In genomic region chr4:71209161-71209560, GRCh38 we compare ENCODE assay signal across 15 cellular contexts.
DNase-seq lines count a peak whose midpoint lies in the region; ATAC-seq and TF ChIP-seq lines count a peak whose summit lies in the region.
"Had no signal": no experiment of that assay in that cellular context is flagged by ENCODE, and none has a peak within 500 bp of the region (broad histone marks: within the 10 kb centered on the region; RNA-seq: fewer than 3 reads in every experiment).

No MANE protein-coding gene starts in this region.

- no peak overlapping the region for H2BK20ac ChIP-seq in IMR-90 (ENCODE audit: low read depth, low read length)

- H3K4me2 ChIP-seq in IMR-90 (ENCODE audit: low read depth, low read length) (peak overlapping the region; percentile 3; the same call in 1 of the 2 replicates), mesendoderm (ENCODE audit: low read length) (no peak overlapping the region)

- H3K27me3 ChIP-seq in IMR-90 (ENCODE audit: control insufficient read depth, insufficient read depth, low read length) = no peaks in the 10 kb centered on the region
- H3K27me3 ChIP-seq in mesendoderm (ENCODE audit: insufficient read depth, low read length, poor library complexity) = no peaks in the 10 kb centered on the region

- H3K23ac ChIP-seq in IMR-90 (ENCODE audit: low read depth, low read length) (no peak overlapping the region), mesendoderm (ENCODE audit: low read length) (no peak overlapping the region)

- H3K4me1 ChIP-seq in IMR-90 (ENCODE audit: control insufficient read depth, insufficient read depth, low read length) = peaks cover 17% of the 10 kb centered on the region
- H3K4me1 ChIP-seq in mesendoderm (ENCODE audit: control insufficient read depth, low read depth, low read length) = no peaks in the 10 kb centered on the region
- H3K4me1 ChIP-seq in mucosa of descending colon (ENCODE audit: low read depth) = peaks cover 8% of the 10 kb centered on the region
- H3K4me1 ChIP-seq: Caco-2 had no signal

- H3K18ac ChIP-seq in IMR-90 (ENCODE audit: low read depth, low read length) (no peak overlapping the region), mesendoderm (ENCODE audit: low read length) (no peak overlapping the region)

- no peak overlapping the region for H2BK15ac ChIP-seq in IMR-90 (ENCODE audit: low read depth, low read length)
- no peak overlapping the region for H2BK15ac ChIP-seq in mesendoderm (replicated peaks; ENCODE audit: low read depth)

- H2AK5ac ChIP-seq in IMR-90 (ENCODE audit: low read depth, low read length) (no peak overlapping the region), mesendoderm (ENCODE audit: low read length) (no peak overlapping the region)

- DNase-seq in ACHN (peak; percentile 61), IMR-90 (peak; percentile 82), epithelial cell of esophagus (ENCODE audit: low read depth) (peak; percentile 7), mesendoderm (peak; percentile 15), mucosa of descending colon (no peak), ureter (ENCODE audit: low spot score) (no peak)
- DNase-seq: anterior cingulate cortex, Caco-2, KG1, NCI-H1417 treated with DMSO at 0.1 percent for 48 hours, NCI-H345, SHP77 treated with DMSO at 0.1 percent for 48 hours had no signal

- TF ChIP-seq POLR2A in IMR-90 (IDR thresholded peaks at IDR 0.05; ENCODE audit: low read depth, low read length) = no peak

- H3K79me1 ChIP-seq in IMR-90 (ENCODE audit: low read depth in 1 of 2, low read length in 2 of 2) (peaks cover 31 to 62% of the 10 kb centered on the region in 2 experiments), mesendoderm (ENCODE audit: low read length) (no peaks in the 10 kb centered on the region)

- ATAC-seq in IMR-90 (ENCODE audit: low read depth) (peak; percentile 72), mucosa of descending colon (no peak), GM18498 (IDR thresholded peaks at IDR 0.05; ENCODE audit: unreplicated experiment) (no peak), HG02938 (IDR thresholded peaks at IDR 0.05; ENCODE audit: unreplicated experiment) (no peak)
- ATAC-seq: activated CD4-positive, CD25-positive, alpha-beta regulatory T cell treated with anti-CD3 and anti-CD28 coated beads, Interleukin-2, amount 50 U/mL, for 24 hours had no signal

- TF ChIP-seq RAD21 in IMR-90 (IDR thresholded peaks at IDR 0.05; ENCODE audit: low read length) = no peak

- no peak overlapping the region for H4K5ac ChIP-seq in IMR-90 (ENCODE audit: low read depth, low read length)
- no peak overlapping the region for H4K5ac ChIP-seq in mesendoderm (ENCODE audit: low read length)

- H2AK9ac ChIP-seq in IMR-90 (replicated peaks; ENCODE audit: low read depth, low read length, poor library complexity) = no peak overlapping the region

- no peak overlapping the region for H2AFZ ChIP-seq in IMR-90 (replicated peaks; ENCODE audit: low read length, poor library complexity)

- no peak overlapping the region for H3K14ac ChIP-seq in IMR-90 (replicated peaks; ENCODE audit: low read depth, low read length)

- H3K56ac ChIP-seq in IMR-90 (ENCODE audit: extremely low read depth, insufficient read depth, low read length) = no peak overlapping the region
- H3K56ac ChIP-seq in mesendoderm (ENCODE audit: low read length) = no peak overlapping the region

- H2BK5ac ChIP-seq in IMR-90 (ENCODE audit: low read depth, low read length, poor library complexity, severe bottlenecking) (no peak overlapping the region), mesendoderm (ENCODE audit: low read length) (no peak overlapping the region)

- H4K8ac ChIP-seq in IMR-90 (ENCODE audit: low read depth in 2 of 2, low read length in 2 of 2) (no peak overlapping the region), mesendoderm (ENCODE audit: low read depth, low read length) (no peak overlapping the region)

- H3K9ac ChIP-seq in IMR-90 (ENCODE audit: low read depth, low read length) (no peak overlapping the region), mesendoderm (ENCODE audit: low read length) (no peak overlapping the region)

- H4K91ac ChIP-seq in IMR-90 (ENCODE audit: insufficient read depth, low read depth, low read length) = no peak overlapping the region

- H3K36me3 ChIP-seq in IMR-90 (ENCODE audit: control insufficient read depth, insufficient read depth, low read length) (peaks cover 5% of the 10 kb centered on the region), mesendoderm (ENCODE audit: control insufficient read depth, insufficient read depth, low read length) (no peaks in the 10 kb centered on the region), mucosa of descending colon (ENCODE audit: low read depth) (no peaks in the 10 kb centered on the region)

- H4K20me1 ChIP-seq in IMR-90 (ENCODE audit: insufficient read depth, low read length) = peaks cover 15% of the 10 kb centered on the region

- CTCF ChIA-PET in IMR-90 (lab: Yijun Ruan, JAX) = no interaction called here

- no peak overlapping the region for H3K27ac ChIP-seq in IMR-90 (ENCODE audit: insufficient read depth, low read length)
- no peak overlapping the region for H3K27ac ChIP-seq in mesendoderm (ENCODE audit: low read depth, low read length)

- POLR2A ChIA-PET in IMR-90 (lab: Charles Lee; ENCODE audit: unreplicated experiment) = no interaction called here

- no peak overlapping the region for H2BK120ac ChIP-seq in IMR-90 (ENCODE audit: low read depth, low read length)
- H2BK120ac ChIP-seq in mesendoderm (ENCODE audit: low read depth, low read length) = no peak overlapping the region

- dilution Hi-C loops in IMR-90 (cut with HindIII; ENCODE audit: low sequenced_read_pairs, unreplicated experiment) = no loop called here

- no TSS peak for BruUV-seq in IMR-90 (replicated peaks; lab: Mats Ljungman, UMichigan)

- H3K4me3 ChIP-seq in IMR-90 (ENCODE audit: insufficient read depth, low read depth, low read length) = no peak overlapping the region
- H3K4me3 ChIP-seq in epithelial cell of esophagus (ENCODE audit: low read length) = no peak overlapping the region
- H3K4me3 ChIP-seq in mesendoderm (ENCODE audit: low read length) = no peak overlapping the region
- H3K4me3 ChIP-seq in mucosa of descending colon = no peak overlapping the region

- in situ Hi-C loops in ACHN (cut with HindIII; ENCODE audit: low pct_ligation_motif_present, low pct_unique_long_range_greater_than_20kb, low sequenced_read_pairs) (no loop called here), IMR-90 (cut with MboI; ENCODE audit: low sequenced_read_pairs) (loop anchor here (25.0 kb wide), 1 partner anchor 503 kb away; no protein-coding TSS in a partner anchor)

- H3K9me3 ChIP-seq in IMR-90 (ENCODE audit: control insufficient read depth, insufficient read depth, low read length) = no peaks in the 10 kb centered on the region
- H3K9me3 ChIP-seq in mucosa of descending colon = no peaks in the 10 kb centered on the region
- H3K9me3 ChIP-seq: Caco-2 had no signal

- no peak overlapping the region for H3K4ac ChIP-seq in IMR-90 (ENCODE audit: low read depth, low read length)
- H3K4ac ChIP-seq in mesendoderm (ENCODE audit: low read depth, low read length) = no peak overlapping the region

- TF ChIP-seq CTCF in IMR-90 (conservative IDR thresholded peaks at IDR 0.05; ENCODE audit: low read depth, low read length) = no peak
- TF ChIP-seq CTCF in epithelial cell of esophagus (IDR thresholded peaks at IDR 0.05; ENCODE audit: insufficient read depth, low read depth, low read length, missing control alignments) = no peak
- no peak for TF ChIP-seq CTCF in mucosa of descending colon (IDR thresholded peaks at IDR 0.05)

- intact Hi-C loops in IMR-90 (cut with micrococcal nuclease) (no loop called here), mucosa of descending colon (cut with DNase I, micrococcal nuclease) (no loop called here)

- no peaks in the 10 kb centered on the region for H3K79me2 ChIP-seq in mesendoderm (ENCODE audit: control insufficient read depth, insufficient read depth, low read length)

- peaks cover 15% of the 10 kb centered on the region for H3K9me1 ChIP-seq in IMR-90 (ENCODE audit: insufficient read depth, low read length)

TF ChIP-seq in IMR-90, 13 proteins besides CTCF, POLR2A, EP300 and RAD21:
- TF ChIP-seq RCOR1 (IDR thresholded peaks at IDR 0.05; ENCODE audit: insufficient replicate concordance, low read length) (peak; percentile 76), MAFK (IDR thresholded peaks at IDR 0.05; ENCODE audit: low read depth, low read length) (0 out of 2 replicates have a peak, but pooled peaks have one; percentile 30), CHD1 (IDR thresholded peaks at IDR 0.05; ENCODE audit: low read depth, low read length) (no peak), RFX5 (IDR thresholded peaks at IDR 0.05; ENCODE audit: low read depth, low read length) (no peak), CEBPB (IDR thresholded peaks at IDR 0.05; ENCODE audit: low read depth, low read length) (peak; percentile 95), MAZ (IDR thresholded peaks at IDR 0.05; ENCODE audit: borderline replicate concordance, low read depth, low read length) (no peak), FOS (IDR thresholded peaks at IDR 0.05; ENCODE audit: low read depth, low read length) (0 out of 2 replicates have a peak, but pooled peaks have one; percentile 47), MXI1 (IDR thresholded peaks at IDR 0.05; ENCODE audit: borderline replicate concordance, low read depth, low read length) (no peak)
- TF ChIP-seq, protein P1, sequence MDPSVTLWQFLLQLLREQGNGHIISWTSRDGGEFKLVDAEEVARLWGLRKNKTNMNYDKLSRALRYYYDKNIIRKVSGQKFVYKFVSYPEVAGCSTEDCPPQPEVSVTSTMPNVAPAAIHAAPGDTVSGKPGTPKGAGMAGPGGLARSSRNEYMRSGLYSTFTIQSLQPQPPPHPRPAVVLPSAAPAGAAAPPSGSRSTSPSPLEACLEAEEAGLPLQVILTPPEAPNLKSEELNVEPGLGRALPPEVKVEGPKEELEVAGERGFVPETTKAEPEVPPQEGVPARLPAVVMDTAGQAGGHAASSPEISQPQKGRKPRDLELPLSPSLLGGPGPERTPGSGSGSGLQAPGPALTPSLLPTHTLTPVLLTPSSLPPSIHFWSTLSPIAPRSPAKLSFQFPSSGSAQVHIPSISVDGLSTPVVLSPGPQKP (IDR thresholded peaks at IDR 0.05; ENCODE audit: borderline replicate concordance, low read depth, low read length) = no peak
- TF ChIP-seq, protein P2, sequence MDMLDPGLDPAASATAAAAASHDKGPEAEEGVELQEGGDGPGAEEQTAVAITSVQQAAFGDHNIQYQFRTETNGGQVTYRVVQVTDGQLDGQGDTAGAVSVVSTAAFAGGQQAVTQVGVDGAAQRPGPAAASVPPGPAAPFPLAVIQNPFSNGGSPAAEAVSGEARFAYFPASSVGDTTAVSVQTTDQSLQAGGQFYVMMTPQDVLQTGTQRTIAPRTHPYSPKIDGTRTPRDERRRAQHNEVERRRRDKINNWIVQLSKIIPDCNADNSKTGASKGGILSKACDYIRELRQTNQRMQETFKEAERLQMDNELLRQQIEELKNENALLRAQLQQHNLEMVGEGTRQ (IDR thresholded peaks at IDR 0.05; ENCODE audit: low read depth, low read length) = no peak

Comparison
In these comparisons a context has a peak if more than half of its experiments do, and no peak if none do; other contexts are left out.
1. DNase-seq: peak in ACHN (single experiment), IMR-90 (single experiment), epithelial cell of esophagus (single experiment) and mesendoderm (single experiment); none in mucosa of descending colon (0 of 3) and ureter (single experiment).